Comparison of ENCODE assay signal across 8 cellular contexts in genomic region chr15:100602064-100602821, GRCh38. TPM values are rescaled to one million over a fixed set of nuclear protein-coding genes. Genes with fewer than 3 reads are reported as not detected.
DNase-seq lines count a peak whose midpoint lies in the region; ATAC-seq and TF ChIP-seq lines count a peak whose summit lies in the region.

Gene ASB7, plus strand, starts transcription at chr15:100602589. Its CDS starts 9,628 bp downstream, at chr15:100612217.
Gene LINS1, minus strand, starts transcription at chr15:100602184. Its CDS starts 21,342 bp downstream, at chr15:100580842.

- no peaks in the 10 kb centered on the region for H3K27me3 ChIP-seq in WERI-Rb-1 (ENCODE audit: insufficient read depth, low read depth, severe bottlenecking)
- H3K27me3 ChIP-seq in mammary epithelial cell (ENCODE audit: insufficient read depth, low read length): no peaks in the 10 kb centered on the region
- no peaks in the 10 kb centered on the region for H3K27me3 ChIP-seq in iPS-20b (ENCODE audit: insufficient read depth, low read length)

- WGBS in mammary epithelial cell (ENCODE audit: low coverage, missing lambda C conversion rate): under 1% methylated on average over 12 of the region's 51 CpGs

- H3K4me1 ChIP-seq in mammary epithelial cell (ENCODE audit: insufficient read depth, low read length): peaks cover 14% of the 10 kb centered on the region
- peaks cover 8% of the 10 kb centered on the region; the same call in 1 of the 2 replicates for H3K4me1 ChIP-seq in iPS-20b (ENCODE audit: insufficient read depth, low read length)

- H4K20me1 ChIP-seq in mammary epithelial cell (ENCODE audit: insufficient read depth, low read length): no peaks in the 10 kb centered on the region

- BruUV-seq in mammary epithelial cell (replicated peaks; lab: Mats Ljungman, UMichigan): no TSS peak

- H3K4me3 ChIP-seq in WERI-Rb-1 (ENCODE audit: low read depth, low read length) (peak within 1 kb of the TSS; percentile 96), mammary epithelial cell (replicated peaks in 1 of 3; ENCODE audit: insufficient read depth in 1 of 3, low read depth in 2 of 3, low read length in 3 of 3) (peak within 1 kb of the TSS; percentile 85 to 98 (median 97)), iPS-20b (ENCODE audit: low read length) (peak within 1 kb of the TSS; percentile 95), skin epidermis (peak within 1 kb of the TSS; percentile 69 to 95 (median 87))

- CTCF ChIA-PET in mammary epithelial cell (lab: Charles Lee; ENCODE audit: low non-redundant PET): interaction anchor here (1.0 kb wide), 1 partner anchor 30 kb away, joined by 6 read pairs; no protein-coding TSS in a partner anchor

- H3K27ac ChIP-seq in WERI-Rb-1 (peak within 1 kb of the TSS; percentile 73), mammary epithelial cell (ENCODE audit: insufficient read depth, low read depth, low read length) (peak within 1 kb of the TSS; percentile 93), iPS-20b (ENCODE audit: low read length) (peak within 1 kb of the TSS; percentile 61), skin epidermis (peak within 1 kb of the TSS; percentile 2 to 95 (median 91))

- intact Hi-C loops in mammary epithelial cell (cut with micrococcal nuclease): loop anchor here (1.0 to 10.0 kb wide), 2 partner anchors 252 to 677 kb away; no protein-coding TSS in a partner anchor

- DNase-seq in ACHN: peak; percentile 99
- DNase-seq in NCI-H2227 (lab: John Stamatoyannopoulos, UW; ENCODE audit: unreplicated experiment): peak; percentile 99
- peak; percentile 100 for DNase-seq in WERI-Rb-1
- DNase-seq in mammary epithelial cell: peak; percentile 100

- dilution Hi-C loops in mammary epithelial cell (cut with HindIII; ENCODE audit: low sequenced_read_pairs): no loop called here

- peak; percentile 92 for ATAC-seq in GM18873 (IDR thresholded peaks at IDR 0.05; ENCODE audit: low FRiP score, unreplicated experiment)
- ATAC-seq in HG03139 (IDR thresholded peaks at IDR 0.05; ENCODE audit: unreplicated experiment): peak; percentile 82

- TF ChIP-seq CTCF in WERI-Rb-1 (IDR thresholded peaks at IDR 0.05; ENCODE audit: low read depth, low read length) (no peak), mammary epithelial cell (conservative IDR thresholded peaks at IDR 0.05 in 1 of 2, IDR thresholded peaks at IDR 0.05 in 1 of 2; ENCODE audit: extremely low read depth in 1 of 2, insufficient read depth in 1 of 2, low read depth in 1 of 2, low read length in 2 of 2) (no peak)

- H3K4me2 ChIP-seq in mammary epithelial cell (ENCODE audit: insufficient read depth, low read depth, low read length): peak within 1 kb of the TSS; percentile 95

- in situ Hi-C loops in ACHN (cut with HindIII; ENCODE audit: low pct_ligation_motif_present, low pct_unique_long_range_greater_than_20kb, low sequenced_read_pairs) (no loop called here), mammary epithelial cell (cut with MboI; ENCODE audit: low sequenced_read_pairs in 2 of 2) (loop anchor here (25.0 kb wide), 1 partner anchor 660 kb away; the partner anchor contains the start of gene CHSY1 (in 2 of the 2))

- peak within 1 kb of the TSS; percentile 99 for H3K9ac ChIP-seq in mammary epithelial cell (ENCODE audit: insufficient read depth, low read length)
- peak within 1 kb of the TSS; percentile 81 for H3K9ac ChIP-seq in iPS-20b (ENCODE audit: low read depth, low read length)

- H3K9me3 ChIP-seq in WERI-Rb-1 (ENCODE audit: severe bottlenecking): no peaks in the 10 kb centered on the region
- H3K9me3 ChIP-seq in mammary epithelial cell (replicated peaks; ENCODE audit: insufficient read depth, low read length): no peaks in the 10 kb centered on the region
- no peaks in the 10 kb centered on the region for H3K9me3 ChIP-seq in iPS-20b (ENCODE audit: insufficient read depth, low read depth, low read length)

- H2AFZ ChIP-seq in mammary epithelial cell (ENCODE audit: low read depth, low read length): peak within 1 kb of the TSS; percentile 91

- H3K36me3 ChIP-seq in WERI-Rb-1 (peaks cover 16% of the 10 kb centered on the region), mammary epithelial cell (ENCODE audit: insufficient read depth, low read length) (peaks cover 5% of the 10 kb centered on the region), iPS-20b (ENCODE audit: insufficient read depth, low read depth, low read length) (peaks cover 21% of the 10 kb centered on the region)

- H3K79me2 ChIP-seq in mammary epithelial cell (ENCODE audit: insufficient read depth, low read length): peaks cover 86% of the 10 kb centered on the region

RNA-seq across cellular contexts. Expression of gene ASB7, which starts in this region (rescaled TPM):
- total RNA-seq in mammary epithelial cell: 10 to 100 TPM; 15.4 to 20.7 TPM
- 10.0 TPM for polyA plus RNA-seq in mammary epithelial cell
- polyA minus RNA-seq in mammary epithelial cell: 8.0 TPM

RNA-seq across cellular contexts. Expression of gene LINS1, which starts in this region (rescaled TPM):
- total RNA-seq in mammary epithelial cell: 10 to 100 TPM; 19.0 to 26.3 TPM
- polyA plus RNA-seq in mammary epithelial cell: 7.2 TPM
- 7.4 TPM for polyA minus RNA-seq in mammary epithelial cell

Comparison
In these comparisons a context has a peak if more than half of its experiments do, and no peak if none do; other contexts are left out.
1. Peak in every context shown above with its lines: DNase-seq, ATAC-seq, H3K4me3 ChIP-seq and H3K27ac ChIP-seq.